Comparison of ENCODE assay signal across 9 cellular contexts in the genomic region with DNA sequence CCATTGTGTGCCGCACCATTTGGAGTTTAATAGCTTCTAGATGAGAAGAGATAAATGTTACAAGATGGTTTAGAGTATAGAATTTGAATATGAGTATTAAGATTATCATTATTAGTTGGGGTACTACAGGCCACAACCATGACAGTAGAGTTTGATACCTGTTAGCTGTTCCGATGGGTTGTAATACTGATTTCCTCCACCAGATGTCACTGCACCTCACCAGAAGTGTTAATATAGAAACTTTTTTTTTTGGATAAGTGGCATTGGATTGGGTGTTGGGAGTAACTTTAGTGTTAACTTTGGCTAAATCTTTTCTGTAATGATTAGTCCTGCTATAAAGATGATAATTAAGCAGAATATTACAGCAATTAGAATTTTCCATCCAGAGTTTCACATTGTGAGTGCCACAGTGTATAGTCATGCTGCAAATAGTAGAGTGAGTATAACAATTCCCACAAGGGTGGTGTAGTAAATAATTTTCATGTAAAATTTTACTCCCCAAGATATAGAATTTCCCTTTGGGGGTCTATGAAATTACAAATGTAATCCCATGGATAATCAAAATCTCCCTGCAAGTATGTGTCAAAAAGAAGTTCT. TPM values are rescaled to one million over a fixed set of nuclear protein-coding genes. Genes with fewer than 3 reads are reported as not detected.
DNase-seq lines count a peak whose midpoint lies in the region; ATAC-seq lines count a peak whose summit lies in the region.
"Had no signal": no experiment of that assay in that cellular context is flagged by ENCODE, and none has a peak within 500 bp of the region (broad histone marks: within the 10 kb centered on the region; RNA-seq: fewer than 3 reads in every experiment).

No MANE protein-coding gene starts in this region.

- no peak overlapping the region for H3K4me3 ChIP-seq in H7 (ENCODE audit: insufficient read depth, low read depth, low read length)

- no peaks in the 10 kb centered on the region for H3K36me3 ChIP-seq in H7 (replicated peaks; ENCODE audit: control insufficient read depth, insufficient read depth, low read length)

- H3K27me3 ChIP-seq in H7 (ENCODE audit: control insufficient read depth, insufficient read depth, low read length), result no peaks in the 10 kb centered on the region

- DNase-seq in COLO668 (lab: John Stamatoyannopoulos, UW; ENCODE audit: unreplicated experiment) (peak; percentile 12), H7 (peak; percentile 32), kidney tubule cell (ENCODE audit: low spot score) (peak; percentile 29), putamen (ENCODE audit: low spot score) (no peak), GDM1 (lab: John Stamatoyannopoulos, UW) (no peak)
- DNase-seq in activated CD4-positive, alpha-beta T cell treated with anti-CD3 and anti-CD28 coated beads, Interleukin-2, amount 50 U/mL, for 48 hours, result peak; percentile 20 to 27

- ATAC-seq in HG03378 (IDR thresholded peaks at IDR 0.05; ENCODE audit: unreplicated experiment) (no peak), HG03097 (IDR thresholded peaks at IDR 0.05; ENCODE audit: low FRiP score, unreplicated experiment) (no peak)

RNA-seq across cellular contexts. Expression of gene PSG3, which starts 56.3 kb away (rescaled TPM):
- not detected in 2 replicates for total RNA-seq in H7 (2014; rRNA removed; shearing (Covaris generic))
- total RNA-seq: T-helper 1 cell treated with Interleukin-12 subunit alpha and Interleukin-12 subunit beta and Interleukin-4 antibody, amounts not matched to agents 30 ng/mL and 1 ng/mL, for 36 hours had no signal

Comparison
In these comparisons a context has a peak if more than half of its experiments do, and no peak if none do; other contexts are left out.
1. DNase-seq: peak in COLO668 (single experiment), H7 (single experiment), activated CD4-positive, alpha-beta T cell treated with anti-CD3 and anti-CD28 coated beads, Interleukin-2, amount 50 U/mL, for 48 hours (2 of 2) and kidney tubule cell (single experiment); none in putamen (single experiment) and GDM1 (single experiment).